ENCODE assay signal across 12 cellular contexts in the genomic region with DNA sequence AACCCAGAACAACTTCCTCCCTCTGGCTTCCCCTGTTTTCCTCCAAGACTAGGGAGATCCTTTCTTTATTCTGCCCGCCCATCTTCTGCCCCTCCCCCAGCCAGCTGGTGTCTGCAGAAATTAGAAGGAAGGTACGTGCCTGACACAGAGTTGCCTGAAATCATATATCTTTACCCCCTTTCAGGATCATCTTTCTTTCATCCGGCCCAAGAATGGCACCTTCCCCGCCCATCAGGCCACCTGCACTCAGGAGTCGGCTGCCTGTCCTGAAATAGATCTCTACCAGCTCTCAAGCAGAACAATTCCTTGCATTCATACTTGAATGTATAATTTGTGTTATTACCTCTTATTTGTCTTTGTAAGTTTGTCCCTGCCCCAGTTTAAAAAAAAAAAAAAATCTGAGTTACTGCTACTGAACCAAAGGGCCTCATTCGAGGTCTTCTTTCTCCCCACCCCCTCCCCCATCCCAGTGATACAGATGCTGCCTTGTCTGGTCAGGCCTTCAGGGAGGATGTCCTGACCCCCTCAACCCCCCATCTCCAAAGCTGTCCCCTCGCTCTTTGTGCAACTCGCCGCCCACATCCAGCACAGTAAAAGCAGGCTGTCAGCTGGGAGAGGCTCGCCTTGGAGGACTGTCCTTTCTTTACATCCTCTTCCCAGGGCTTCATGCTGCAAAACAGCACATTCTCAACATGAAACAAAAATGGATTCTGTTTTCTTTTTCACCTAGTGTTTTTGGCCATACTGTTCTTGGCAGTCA.
A peak's percentile ranks its signal among the peaks of the same experiment; 100 is the strongest.
DNase-seq lines count a peak whose midpoint lies in the region; ATAC-seq, FAIRE-seq and TF ChIP-seq lines count a peak whose summit lies in the region.
"Had no signal": no experiment of that assay in that cellular context is flagged by ENCODE, and none has a peak within 500 bp of the region (broad histone marks: within the 10 kb centered on the region; RNA-seq: fewer than 3 reads in every experiment).

No MANE protein-coding gene starts in this region.

- FAIRE-seq in small intestine (lab: Jason Lieb, UNC): no peak
- FAIRE-seq: keratinocyte had no signal

- WGBS in small intestine, 3 donors: 74 to 77% (median 75%) methylated on average over 10 of the region's 10 CpGs

- H3K27me3 ChIP-seq in SJSA1 (replicated peaks) (no peaks in the 10 kb centered on the region), right atrium auricular region (no peaks in the 10 kb centered on the region), gastrocnemius medialis (no peaks in the 10 kb centered on the region), small intestine (ENCODE audit: control insufficient read depth in 2 of 2, insufficient read depth in 2 of 2, low read length in 2 of 2) (no peaks in the 10 kb centered on the region)

- H3K4me3 Mint-ChIP-seq in activated CD8-positive, alpha-beta T cell treated with anti-CD3 and anti-CD28 coated beads for 36 hours: no peak overlapping the region
- no peak overlapping the region for H3K4me3 Mint-ChIP-seq in activated CD8-positive, alpha-beta memory T cell treated with anti-CD3 and anti-CD28 coated beads, Interleukin-2, amount 10 ng/mL, durations not matched to agents 7 days and 5 days
- H3K4me3 Mint-ChIP-seq: activated T-helper 1 cell treated with anti-CD3 and anti-CD28 coated beads, Interleukin-12 subunit alpha, Interleukin-12 subunit beta, Interleukin-2, Interleukin-4 antibody, amounts not matched to agents 30 ng/mL and 10 ng/mL and 1 ng/mL, durations not matched to agents 14 hours and 24 hours and 36 hours had no signal

- no peak overlapping the region for H3K4me3 ChIP-seq in SJSA1
- H3K4me3 ChIP-seq in right atrium auricular region: peak overlapping the region in 1 of 2 donors; percentile 6
- H3K4me3 ChIP-seq in gastrocnemius medialis: peak overlapping the region in 2 of 4 donors; percentile 0 to 15
- H3K4me3 ChIP-seq in small intestine (ENCODE audit: low read depth in 1 of 2, low read length in 2 of 2): no peak overlapping the region

- H3K4me1 ChIP-seq in SJSA1 (replicated peaks) (peaks cover 61% of the 10 kb centered on the region), right atrium auricular region (peaks cover 0 to 53% of the 10 kb centered on the region in 2 donors), gastrocnemius medialis (peaks cover 31 to 34% of the 10 kb centered on the region in 2 donors), small intestine (ENCODE audit: control insufficient read depth in 2 of 2, insufficient read depth in 1 of 2, low read depth in 1 of 2, low read length in 1 of 2) (peaks cover 2 to 6% of the 10 kb centered on the region in 2 donors)

- intact Hi-C loops in gastrocnemius medialis (cut with DNase I; ENCODE audit: low total_unique reads): loop anchor here (5.0 kb wide), 1 partner anchor 128 kb away; no protein-coding TSS in a partner anchor
- intact Hi-C loops in activated CD8-positive, alpha-beta T cell treated with anti-CD3 and anti-CD28 coated beads for 36 hours (cut with micrococcal nuclease): no loop called here

- in situ Hi-C loops in gastrocnemius medialis (cut with MboI; ENCODE audit: low sequenced_read_pairs in 4 of 4): loop anchor here in 1 of 4 donors (25.0 kb wide), 1 partner anchor 123 kb away; no protein-coding TSS in a partner anchor

- CTCF ChIA-PET in activated CD8-positive, alpha-beta T cell treated with anti-CD3 and anti-CD28 coated beads for 36 hours (lab: Charles Lee): interaction anchor here (0.7 kb wide), 1 partner anchor 56 kb away, joined by 3 read pairs; no protein-coding TSS in a partner anchor
- CTCF ChIA-PET in activated CD8-positive, alpha-beta memory T cell treated with anti-CD3 and anti-CD28 coated beads, Interleukin-2, amount 10 ng/mL, durations not matched to agents 7 days and 5 days (lab: Charles Lee): no interaction called here

- peak overlapping the region; percentile 38 for H3K27ac ChIP-seq in SJSA1
- H3K27ac ChIP-seq in right atrium auricular region: peak overlapping the region; percentile 80 to 87
- peak overlapping the region; percentile 76 to 92 (median 87) for H3K27ac ChIP-seq in gastrocnemius medialis
- peak overlapping the region in 1 of 2 donors; percentile 74 for H3K27ac ChIP-seq in small intestine (ENCODE audit: low read depth in 1 of 2, low read length in 1 of 2)

- peaks cover 8% of the 10 kb centered on the region for H3K36me3 Mint-ChIP-seq in activated CD8-positive, alpha-beta T cell treated with anti-CD3 and anti-CD28 coated beads for 36 hours (ENCODE audit: low read depth)
- H3K36me3 Mint-ChIP-seq in activated CD8-positive, alpha-beta memory T cell treated with anti-CD3 and anti-CD28 coated beads, Interleukin-2, amount 10 ng/mL, durations not matched to agents 7 days and 5 days: peaks cover 2% of the 10 kb centered on the region

- H3K9me3 ChIP-seq in SJSA1 (replicated peaks) (no peaks in the 10 kb centered on the region), right atrium auricular region (no peaks in the 10 kb centered on the region), gastrocnemius medialis (no peaks in the 10 kb centered on the region), small intestine (ENCODE audit: control insufficient read depth, low read depth) (no peaks in the 10 kb centered on the region)

- H3K9me3 Mint-ChIP-seq in activated CD8-positive, alpha-beta T cell treated with anti-CD3 and anti-CD28 coated beads for 36 hours: no peaks in the 10 kb centered on the region
- no peaks in the 10 kb centered on the region for H3K9me3 Mint-ChIP-seq in activated CD8-positive, alpha-beta memory T cell treated with anti-CD3 and anti-CD28 coated beads, Interleukin-2, amount 10 ng/mL, durations not matched to agents 7 days and 5 days (ENCODE audit: low read depth)
- H3K9me3 Mint-ChIP-seq: activated T-helper 1 cell treated with anti-CD3 and anti-CD28 coated beads, Interleukin-12 subunit alpha, Interleukin-12 subunit beta, Interleukin-2, Interleukin-4 antibody, amounts not matched to agents 30 ng/mL and 10 ng/mL and 1 ng/mL, durations not matched to agents 14 hours and 24 hours and 36 hours had no signal

- H3K36me3 ChIP-seq in SJSA1: no peaks in the 10 kb centered on the region
- H3K36me3 ChIP-seq in right atrium auricular region: no peaks in the 10 kb centered on the region
- no peaks in the 10 kb centered on the region for H3K36me3 ChIP-seq in gastrocnemius medialis
- H3K36me3 ChIP-seq in small intestine (ENCODE audit: control insufficient read depth in 2 of 2, insufficient read depth in 2 of 2, low read length in 2 of 2): no peaks in the 10 kb centered on the region

- TF ChIP-seq CTCF in right atrium auricular region (IDR thresholded peaks at IDR 0.05) (no peak), gastrocnemius medialis (IDR thresholded peaks at IDR 0.05 in 4 of 5, conservative IDR thresholded peaks at IDR 0.05 in 1 of 5) (no peak)
- TF ChIP-seq CTCF in activated CD8-positive, alpha-beta T cell treated with anti-CD3 and anti-CD28 coated beads for 36 hours (IDR thresholded peaks at IDR 0.05): no peak

- TF ChIP-seq POLR2A in gastrocnemius medialis (IDR thresholded peaks at IDR 0.05): no peak

- peaks cover 12% of the 10 kb centered on the region for H3K4me1 Mint-ChIP-seq in activated CD8-positive, alpha-beta T cell treated with anti-CD3 and anti-CD28 coated beads for 36 hours (ENCODE audit: low read depth)
- H3K4me1 Mint-ChIP-seq in activated CD8-positive, alpha-beta memory T cell treated with anti-CD3 and anti-CD28 coated beads, Interleukin-2, amount 10 ng/mL, durations not matched to agents 7 days and 5 days: peaks cover 10% of the 10 kb centered on the region

- ATAC-seq in gastrocnemius medialis: peak; percentile 68 to 71
- ATAC-seq in activated CD8-positive, alpha-beta T cell treated with anti-CD3 and anti-CD28 coated beads for 36 hours: no peak
- ATAC-seq in activated CD8-positive, alpha-beta memory T cell treated with anti-CD3 and anti-CD28 coated beads, Interleukin-2, amount 10 ng/mL, durations not matched to agents 7 days and 5 days: no peak

- DNase-seq in HT-29 (ENCODE audit: low spot score): peak; percentile 1
- DNase-seq in SJSA1 (ENCODE audit: low read depth in 1 of 2, low spot score in 2 of 2): no peak
- DNase-seq in right atrium auricular region (ENCODE audit: low spot score): no peak
- DNase-seq in gastrocnemius medialis: peak; percentile 60 to 78
- no peak for DNase-seq in small intestine
- DNase-seq in activated CD8-positive, alpha-beta T cell treated with anti-CD3 and anti-CD28 coated beads for 36 hours: no peak
- DNase-seq in activated CD8-positive, alpha-beta memory T cell treated with anti-CD3 and anti-CD28 coated beads, Interleukin-2, amount 10 ng/mL, durations not matched to agents 7 days and 5 days: no peak
- no peak for DNase-seq in NCI-H187 treated with DMSO at 0.1 percent for 48 hours (lab: John Stamatoyannopoulos, UW)
- DNase-seq: effector memory CD4-positive, alpha-beta T cell; SW 1271 had no signal

- H3K27ac Mint-ChIP-seq in activated CD8-positive, alpha-beta T cell treated with anti-CD3 and anti-CD28 coated beads for 36 hours: no peak overlapping the region
- H3K27ac Mint-ChIP-seq in activated CD8-positive, alpha-beta memory T cell treated with anti-CD3 and anti-CD28 coated beads, Interleukin-2, amount 10 ng/mL, durations not matched to agents 7 days and 5 days: no peak overlapping the region
- H3K27ac Mint-ChIP-seq: activated T-helper 1 cell treated with anti-CD3 and anti-CD28 coated beads, Interleukin-12 subunit alpha, Interleukin-12 subunit beta, Interleukin-2, Interleukin-4 antibody, amounts not matched to agents 30 ng/mL and 10 ng/mL and 1 ng/mL, durations not matched to agents 14 hours and 24 hours and 36 hours had no signal

- H3K27me3 Mint-ChIP-seq in activated CD8-positive, alpha-beta T cell treated with anti-CD3 and anti-CD28 coated beads for 36 hours: no peaks in the 10 kb centered on the region
- H3K27me3 Mint-ChIP-seq in activated CD8-positive, alpha-beta memory T cell treated with anti-CD3 and anti-CD28 coated beads, Interleukin-2, amount 10 ng/mL, durations not matched to agents 7 days and 5 days: no peaks in the 10 kb centered on the region

- POLR2A ChIA-PET in activated CD8-positive, alpha-beta T cell treated with anti-CD3 and anti-CD28 coated beads for 36 hours (lab: Charles Lee): no interaction called here

Comparison
In these comparisons a context has a peak if more than half of its experiments do, and no peak if none do; other contexts are left out.
1. DNase-seq: peak in HT-29 (single experiment) and gastrocnemius medialis (2 of 2); none in SJSA1 (0 of 2), right atrium auricular region (single experiment), small intestine (single experiment), activated CD8-positive, alpha-beta T cell treated with anti-CD3 and anti-CD28 coated beads for 36 hours (single experiment), activated CD8-positive, alpha-beta memory T cell treated with anti-CD3 and anti-CD28 coated beads, Interleukin-2, amount 10 ng/mL, durations not matched to agents 7 days and 5 days (single experiment) and NCI-H187 treated with DMSO at 0.1 percent for 48 hours (single experiment).
2. ATAC-seq: peak in gastrocnemius medialis (2 of 2); none in activated CD8-positive, alpha-beta T cell treated with anti-CD3 and anti-CD28 coated beads for 36 hours (single experiment) and activated CD8-positive, alpha-beta memory T cell treated with anti-CD3 and anti-CD28 coated beads, Interleukin-2, amount 10 ng/mL, durations not matched to agents 7 days and 5 days (single experiment).